In the genomic region with DNA sequence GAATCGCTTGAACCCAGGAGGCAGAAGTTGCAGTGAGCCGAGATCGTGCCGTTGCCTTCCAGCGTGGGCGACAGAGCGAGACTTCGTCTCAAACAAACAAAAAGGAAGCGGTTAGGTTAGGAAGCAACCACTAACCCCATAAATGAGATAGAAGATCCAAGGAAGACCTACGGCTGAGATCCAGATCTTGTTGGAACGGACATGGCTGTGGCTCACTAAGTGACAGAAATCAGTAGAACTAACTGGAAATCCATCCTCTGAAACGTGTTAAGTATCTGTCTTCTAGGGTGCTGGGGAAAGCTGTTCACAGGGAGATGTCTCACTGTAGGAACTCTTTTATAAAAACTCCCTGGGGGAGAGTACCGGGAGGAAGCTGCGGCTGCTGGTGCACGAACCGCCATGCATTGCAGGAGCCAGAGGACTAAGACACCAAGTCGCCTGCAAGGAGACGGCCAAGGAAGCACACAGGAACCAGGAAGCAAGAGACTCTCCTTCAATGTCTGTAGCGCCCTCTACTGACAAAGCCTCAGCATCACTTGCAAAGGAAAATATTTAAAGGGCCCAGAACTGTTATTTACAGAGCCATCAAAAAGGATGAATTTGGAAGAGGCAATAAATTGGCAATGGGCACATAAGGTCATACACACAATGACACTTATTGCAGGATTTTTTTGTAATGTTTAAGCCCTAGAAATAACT, we compare ENCODE assay signal across 8 cellular contexts. TPM values are rescaled to one million over a fixed set of nuclear protein-coding genes. Genes with fewer than 3 reads are reported as not detected.
DNase-seq lines count a peak whose midpoint lies in the region; ATAC-seq and TF ChIP-seq lines count a peak whose summit lies in the region.

No MANE protein-coding gene starts in this region.

- H3K79me2 ChIP-seq in SK-N-SH (ENCODE audit: insufficient read depth), result no peaks in the 10 kb centered on the region

- CTCF ChIA-PET in AG04450 (lab: Charles Lee) (interaction anchor here (1.2 to 3.4 kb wide), 6 partner anchors 16 to 536 kb away, joined by 3 to 27 read pairs (median 4); no protein-coding TSS in a partner anchor), SK-N-SH (lab: Yijun Ruan, JAX) (interaction anchor here (1.1 kb wide), 1 partner anchor 124 kb away, joined by 3 read pairs; no protein-coding TSS in a partner anchor)

- POLR2A ChIA-PET in AG04450 (lab: Yijun Ruan, JAX) (interaction anchor here (0.6 kb wide), 1 partner anchor 554 kb away, joined by 7 read pairs; no protein-coding TSS in a partner anchor), SK-N-SH (lab: Yijun Ruan, JAX) (no interaction called here)

- H3K4me1 ChIP-seq in SK-N-SH (ENCODE audit: control insufficient read depth in 1 of 2, insufficient read depth in 2 of 2, low read depth in 1 of 2, low read length in 1 of 2), result no peaks in the 10 kb centered on the region

- peak; percentile 20 for TF ChIP-seq RAD21 in SK-N-SH (IDR thresholded peaks at IDR 0.05; ENCODE audit: low read length)

- peak overlapping the region; percentile 29 for H3K27ac Mint-ChIP-seq in memory B cell

- H3F3A ChIP-seq in SK-N-SH (replicated peaks; ENCODE audit: insufficient read depth), result no peaks in the 10 kb centered on the region

- H3K9me3 Mint-ChIP-seq in memory B cell, result no peaks in the 10 kb centered on the region

- H3K27me3 Mint-ChIP-seq in memory B cell, result no peaks in the 10 kb centered on the region

- H3K27me3 ChIP-seq in AG04450 (ENCODE audit: control insufficient read depth, insufficient read depth, low read length) (peaks cover 3% of the 10 kb centered on the region), SK-N-SH (ENCODE audit: insufficient read depth) (no peaks in the 10 kb centered on the region; the same call in 1 of the 2 replicates)

- H3K4me3 Mint-ChIP-seq in memory B cell, result peak overlapping the region; percentile 16

- DNase-seq in AG04450 (ENCODE audit: low read depth, low spot score), result peak; percentile 42
- DNase-seq in GM12864 (ENCODE audit: low read depth), result peak; percentile 72
- peak; percentile 74 for DNase-seq in HT-29 (ENCODE audit: low spot score)
- peak; percentile 16 for DNase-seq in SK-N-SH
- peak; percentile 49 for DNase-seq in ecto neural progenitor cell (ENCODE audit: low spot score)
- DNase-seq in memory B cell (ENCODE audit: low spot score in 2 of 2), result peak; percentile 10 to 13
- no peak for DNase-seq in NCI-H1694 (lab: John Stamatoyannopoulos, UW)

- no peaks in the 10 kb centered on the region for H3K36me3 ChIP-seq in SK-N-SH (replicated peaks in 1 of 2; ENCODE audit: control insufficient read depth in 1 of 2, insufficient read depth in 2 of 2, low read length in 1 of 2)

- H3K9me3 ChIP-seq in AG04450 (ENCODE audit: control insufficient read depth, insufficient read depth, low read length) (no peaks in the 10 kb centered on the region), SK-N-SH (no peaks in the 10 kb centered on the region)

- H3K4me3 ChIP-seq in AG04450 (ENCODE audit: low read depth, low read length) (no peak overlapping the region), GM12864 (ENCODE audit: low read depth, low read length) (peak overlapping the region; percentile 17; the same call in 1 of the 2 replicates), SK-N-SH (ENCODE audit: low read depth in 2 of 2, low read length in 1 of 2) (peak overlapping the region in 1 of 2 experiments; percentile 16; a peak in 1 of 4 replicates)

- no peak overlapping the region for H2AFZ ChIP-seq in SK-N-SH (ENCODE audit: low read depth)

- H3K36me3 Mint-ChIP-seq in memory B cell, result no peaks in the 10 kb centered on the region

- no peak for TF ChIP-seq EP300 in SK-N-SH (IDR thresholded peaks at IDR 0.05; ENCODE audit: borderline replicate concordance in 1 of 2, low read depth in 1 of 2, low read length in 1 of 2)

- WGBS in SK-N-SH (ENCODE audit: low lambda C conversion rate), result 77% methylated on average over 17 of the region's 19 CpGs

- no peak overlapping the region for H3K4me2 ChIP-seq in SK-N-SH

- no peaks in the 10 kb centered on the region for H4K20me1 ChIP-seq in SK-N-SH (ENCODE audit: insufficient read depth)

- H3K27ac ChIP-seq in AG04450 (ENCODE audit: low read depth, low read length), result no peak overlapping the region
- no peak overlapping the region for H3K27ac ChIP-seq in SK-N-SH (ENCODE audit: low read depth in 2 of 2, low read length in 1 of 2)

- TF ChIP-seq CTCF in AG04450 (IDR thresholded peaks at IDR 0.05; ENCODE audit: low read depth, low read length) (peak; percentile 76), GM12864 (IDR thresholded peaks at IDR 0.05; ENCODE audit: low read depth, low read length, missing control alignments) (peak; percentile 82), SK-N-SH (IDR thresholded peaks at IDR 0.05) (peak; percentile 45)

- ATAC-seq in memory B cell (ENCODE audit: low read depth), result peak; percentile 21
- ATAC-seq in HG02623 (IDR thresholded peaks at IDR 0.05; ENCODE audit: unreplicated experiment), result no peak

- H3K4me1 Mint-ChIP-seq in memory B cell, result peaks cover 5% of the 10 kb centered on the region

- H3K9ac ChIP-seq in SK-N-SH, result no peak overlapping the region

- no peaks in the 10 kb centered on the region for H3K9me2 ChIP-seq in SK-N-SH

TF ChIP-seq in SK-N-SH, 30 proteins besides CTCF, POLR2A, EP300 and RAD21 (continues in another document):
- TF ChIP-seq RFX5 (IDR thresholded peaks at IDR 0.05; ENCODE audit: low read length) (no peak), NFIC (IDR thresholded peaks at IDR 0.05; ENCODE audit: borderline replicate concordance) (no peak), JUND (IDR thresholded peaks at IDR 0.05) (no peak), NRF1 (IDR thresholded peaks at IDR 0.05; ENCODE audit: low read depth, low read length) (no peak), SMC3 (IDR thresholded peaks at IDR 0.05; ENCODE audit: low read depth, low read length) (no peak), RCOR1 (IDR thresholded peaks at IDR 0.05; ENCODE audit: low read length) (no peak), TEAD4 (IDR thresholded peaks at IDR 0.05; ENCODE audit: borderline replicate concordance, insufficient read depth) (no peak), TAF1 (IDR thresholded peaks at IDR 0.05; ENCODE audit: borderline replicate concordance, low read depth, low read length) (no peak)
- TF ChIP-seq, protein P1, sequence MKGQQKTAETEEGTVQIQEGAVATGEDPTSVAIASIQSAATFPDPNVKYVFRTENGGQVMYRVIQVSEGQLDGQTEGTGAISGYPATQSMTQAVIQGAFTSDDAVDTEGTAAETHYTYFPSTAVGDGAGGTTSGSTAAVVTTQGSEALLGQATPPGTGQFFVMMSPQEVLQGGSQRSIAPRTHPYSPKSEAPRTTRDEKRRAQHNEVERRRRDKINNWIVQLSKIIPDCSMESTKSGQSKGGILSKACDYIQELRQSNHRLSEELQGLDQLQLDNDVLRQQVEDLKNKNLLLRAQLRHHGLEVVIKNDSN (IDR thresholded peaks at IDR 0.05; ENCODE audit: borderline replicate concordance, low read depth), result no peak
- TF ChIP-seq, protein P2, sequence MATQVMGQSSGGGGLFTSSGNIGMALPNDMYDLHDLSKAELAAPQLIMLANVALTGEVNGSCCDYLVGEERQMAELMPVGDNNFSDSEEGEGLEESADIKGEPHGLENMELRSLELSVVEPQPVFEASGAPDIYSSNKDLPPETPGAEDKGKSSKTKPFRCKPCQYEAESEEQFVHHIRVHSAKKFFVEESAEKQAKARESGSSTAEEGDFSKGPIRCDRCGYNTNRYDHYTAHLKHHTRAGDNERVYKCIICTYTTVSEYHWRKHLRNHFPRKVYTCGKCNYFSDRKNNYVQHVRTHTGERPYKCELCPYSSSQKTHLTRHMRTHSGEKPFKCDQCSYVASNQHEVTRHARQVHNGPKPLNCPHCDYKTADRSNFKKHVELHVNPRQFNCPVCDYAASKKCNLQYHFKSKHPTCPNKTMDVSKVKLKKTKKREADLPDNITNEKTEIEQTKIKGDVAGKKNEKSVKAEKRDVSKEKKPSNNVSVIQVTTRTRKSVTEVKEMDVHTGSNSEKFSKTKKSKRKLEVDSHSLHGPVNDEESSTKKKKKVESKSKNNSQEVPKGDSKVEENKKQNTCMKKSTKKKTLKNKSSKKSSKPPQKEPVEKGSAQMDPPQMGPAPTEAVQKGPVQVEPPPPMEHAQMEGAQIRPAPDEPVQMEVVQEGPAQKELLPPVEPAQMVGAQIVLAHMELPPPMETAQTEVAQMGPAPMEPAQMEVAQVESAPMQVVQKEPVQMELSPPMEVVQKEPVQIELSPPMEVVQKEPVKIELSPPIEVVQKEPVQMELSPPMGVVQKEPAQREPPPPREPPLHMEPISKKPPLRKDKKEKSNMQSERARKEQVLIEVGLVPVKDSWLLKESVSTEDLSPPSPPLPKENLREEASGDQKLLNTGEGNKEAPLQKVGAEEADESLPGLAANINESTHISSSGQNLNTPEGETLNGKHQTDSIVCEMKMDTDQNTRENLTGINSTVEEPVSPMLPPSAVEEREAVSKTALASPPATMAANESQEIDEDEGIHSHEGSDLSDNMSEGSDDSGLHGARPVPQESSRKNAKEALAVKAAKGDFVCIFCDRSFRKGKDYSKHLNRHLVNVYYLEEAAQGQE (IDR thresholded peaks at IDR 0.05; ENCODE audit: low read depth, low read length), result no peak

RNA-seq across cellular contexts. Expression of a gene that starts 16.9 kb away (rescaled TPM):
- polyA plus RNA-seq in AG04450 (2011; rRNA removed) (13.7 and 18.6 TPM in 2 replicates), SK-N-SH (2012; rRNA removed) (5.3 and 8.6 TPM in 2 replicates)
- polyA minus RNA-seq in AG04450 (2011; rRNA and poly(A)+ RNA removed), result 19.8 and 23.3 TPM in 2 replicates
- total RNA-seq in HT-29 (2014; rRNA removed; shearing (Covaris generic)), result 25.4 and 25.5 TPM in 2 replicates
- polyA plus RNA-seq in SK-N-SH (2012; cell fraction: cytosol; rRNA removed), result 7.3 and 7.4 TPM in 2 replicates
- polyA plus RNA-seq in SK-N-SH (2012; cell fraction: nucleus; rRNA removed), result 2.6 and 5.3 TPM in 2 replicates

RNA-seq across cellular contexts. Expression of a gene that starts 47.6 kb away (rescaled TPM):
- polyA plus RNA-seq in AG04450 (2011; rRNA removed) (0.36 and 0.47 TPM in 2 replicates), SK-N-SH (2012; rRNA removed) (1.2 TPM in 2 replicates)
- 0.92 and 2.3 TPM in 2 replicates for polyA minus RNA-seq in AG04450 (2011; rRNA and poly(A)+ RNA removed)
- total RNA-seq in HT-29 (2014; rRNA removed; shearing (Covaris generic)), result 3.1 and 5.6 TPM in 2 replicates
- polyA plus RNA-seq in SK-N-SH (2012; cell fraction: cytosol; rRNA removed), result 0.86 and 1.1 TPM in 2 replicates
- 1.3 and 2.0 TPM in 2 replicates for polyA plus RNA-seq in SK-N-SH (2012; cell fraction: nucleus; rRNA removed)

RNA-seq across cellular contexts. Expression of a gene that starts 51.4 kb away (rescaled TPM):
- polyA plus RNA-seq in AG04450 (2011; rRNA removed) (0.50 and 1.3 TPM in 2 replicates), SK-N-SH (2012; rRNA removed) (2.3 and 2.4 TPM in 2 replicates)
- polyA minus RNA-seq in AG04450 (2011; rRNA and poly(A)+ RNA removed), result 0.87 and 1.9 TPM in 2 replicates
- total RNA-seq in HT-29 (2014; rRNA removed; shearing (Covaris generic)), result 0.76 and 1.0 TPM in 2 replicates
- 3.7 and 3.8 TPM in 2 replicates for polyA plus RNA-seq in SK-N-SH (2012; cell fraction: cytosol; rRNA removed)
- polyA plus RNA-seq in SK-N-SH (2012; cell fraction: nucleus; rRNA removed), result 1.3 and 1.5 TPM in 2 replicates
